1 cellular context compared by ENCODE assay signal in the genomic region with DNA sequence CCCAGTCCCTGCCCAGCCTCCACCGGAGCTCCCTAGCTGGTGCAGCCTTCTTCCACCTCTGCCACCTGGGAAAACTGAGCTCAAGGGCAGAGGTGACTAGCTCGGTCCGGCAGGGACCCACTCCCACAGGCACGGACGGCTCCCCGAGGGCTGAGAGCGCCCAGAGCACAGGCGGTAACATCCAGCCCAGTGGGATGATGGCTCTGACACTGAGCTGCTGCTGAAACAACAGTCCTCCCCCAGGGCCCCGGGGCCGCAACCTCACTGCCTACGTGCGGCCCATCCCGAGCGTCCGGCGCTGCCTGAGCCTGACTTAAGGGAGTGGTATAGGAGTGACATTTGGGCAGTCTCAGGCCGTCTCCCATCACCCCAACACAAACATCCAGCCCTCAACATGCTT.
TF ChIP-seq lines count a peak whose summit lies in the region.

No MANE protein-coding gene starts in this region.

TF ChIP-seq in HepG2, 621 proteins besides CTCF, POLR2A, EP300 and RAD21:
- TF ChIP-seq ZNF652 (CRISPR knock-in tag; IDR thresholded peaks at IDR 0.05; ENCODE audit: borderline replicate concordance, low read depth) (no peak), RFXANK (CRISPR knock-in tag; IDR thresholded peaks at IDR 0.05) (no peak), ZNF354B (CRISPR knock-in tag; IDR thresholded peaks at IDR 0.05) (no peak), ELF4 (CRISPR knock-in tag; IDR thresholded peaks at IDR 0.05; ENCODE audit: borderline replicate concordance) (no peak)
- TF ChIP-seq, protein P1, sequence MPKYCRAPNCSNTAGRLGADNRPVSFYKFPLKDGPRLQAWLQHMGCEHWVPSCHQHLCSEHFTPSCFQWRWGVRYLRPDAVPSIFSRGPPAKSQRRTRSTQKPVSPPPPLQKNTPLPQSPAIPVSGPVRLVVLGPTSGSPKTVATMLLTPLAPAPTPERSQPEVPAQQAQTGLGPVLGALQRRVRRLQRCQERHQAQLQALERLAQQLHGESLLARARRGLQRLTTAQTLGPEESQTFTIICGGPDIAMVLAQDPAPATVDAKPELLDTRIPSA (CRISPR knock-in tag; IDR thresholded peaks at IDR 0.05; ENCODE audit: borderline replicate concordance), result no peak
